In the genomic region with DNA sequence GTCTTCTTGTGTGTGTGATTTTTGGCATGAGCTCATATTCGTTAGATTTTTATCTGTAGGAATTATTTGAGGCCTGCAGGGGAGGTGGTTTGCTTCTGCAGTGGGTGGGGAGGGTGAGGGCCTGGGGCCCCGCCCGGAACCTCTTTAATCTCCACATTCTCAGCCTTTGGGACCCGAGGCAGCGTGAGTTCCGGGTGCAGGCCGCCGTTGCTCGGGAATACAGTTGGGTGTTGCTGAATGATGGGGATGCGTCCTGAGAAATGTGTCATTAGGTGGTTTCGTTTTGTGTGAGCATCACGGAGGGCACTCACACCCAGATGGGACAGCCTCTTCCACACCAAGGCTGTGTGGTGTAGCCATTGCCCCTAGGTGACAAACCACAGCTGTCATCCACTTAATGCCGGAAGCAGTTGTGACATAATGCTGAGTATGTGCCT, we compare ENCODE assay signal across 11 cellular contexts. TPM values are rescaled to one million over a fixed set of nuclear protein-coding genes. Genes with fewer than 3 reads are reported as not detected.
DNase-seq lines count a peak whose midpoint lies in the region; ATAC-seq and TF ChIP-seq lines count a peak whose summit lies in the region.
"Had no signal": no experiment of that assay in that cellular context is flagged by ENCODE, and none has a peak within 500 bp of the region (broad histone marks: within the 10 kb centered on the region; RNA-seq: fewer than 3 reads in every experiment).

No MANE protein-coding gene starts in this region.

- H3K4me3 Mint-ChIP-seq in activated T-cell treated with anti-CD3 and anti-CD28 coated beads, Interleukin-2, amount 50 U/mL, for 4 hours = peak overlapping the region; percentile 54
- H3K4me3 Mint-ChIP-seq in nephron = no peak overlapping the region

- ATAC-seq in activated T-cell treated with anti-CD3 and anti-CD28 coated beads, Interleukin-2, amount 50 U/mL, for 4 hours = peak; percentile 89 to 90

- peaks cover 15% of the 10 kb centered on the region for H3K36me3 Mint-ChIP-seq in activated T-cell treated with anti-CD3 and anti-CD28 coated beads, Interleukin-2, amount 50 U/mL, for 4 hours (ENCODE audit: insufficient read depth)
- H3K36me3 Mint-ChIP-seq in nephron (ENCODE audit: low read depth) = peaks cover 31% of the 10 kb centered on the region

- H3K27me3 Mint-ChIP-seq in activated T-cell treated with anti-CD3 and anti-CD28 coated beads, Interleukin-2, amount 50 U/mL, for 4 hours (ENCODE audit: low read depth) = no peaks in the 10 kb centered on the region
- peaks cover 3% of the 10 kb centered on the region for H3K27me3 Mint-ChIP-seq in nephron (ENCODE audit: low read depth)

- no peaks in the 10 kb centered on the region for H3K9me3 Mint-ChIP-seq in activated T-cell treated with anti-CD3 and anti-CD28 coated beads, Interleukin-2, amount 50 U/mL, for 4 hours
- H3K9me3 Mint-ChIP-seq in nephron = peaks cover 5% of the 10 kb centered on the region

- peak overlapping the region in 2 of 3 experiments; percentile 60 to 71 for H3K27ac Mint-ChIP-seq in nephron

- DNase-seq in CD1c-positive myeloid dendritic cell (ENCODE audit: extremely low spot score) (peak; percentile 17), NB4 (ENCODE audit: low read depth) (peak; percentile 88), HEK293T (ENCODE audit: extremely low spot score) (no peak), NCI-H748 (lab: John Stamatoyannopoulos, UW; ENCODE audit: unreplicated experiment) (no peak), UCSD-AML1 (lab: John Stamatoyannopoulos, UW; ENCODE audit: unreplicated experiment) (no peak), NCI-H82 (lab: John Stamatoyannopoulos, UW) (no peak)
- DNase-seq in activated T-cell treated with anti-CD3 and anti-CD28 coated beads, Interleukin-2, amount 50 U/mL, for 4 hours = peak; percentile 41

- no peak for TF ChIP-seq CTCF in NB4 (IDR thresholded peaks at IDR 0.05; ENCODE audit: low read depth, low read length)
- TF ChIP-seq CTCF in nephron (IDR thresholded peaks at IDR 0.05; ENCODE audit: unreplicated experiment in 3 of 3) = no peak

- CTCF ChIA-PET in HEK293T (lab: Yijun Ruan, JAX) = no interaction called here

- H3K4me3 ChIP-seq in NB4 (ENCODE audit: low read depth, low read length) = no peak overlapping the region
- H3K4me3 ChIP-seq: HAP-1 had no signal

- TF ChIP-seq POLR2A in NB4 (IDR thresholded peaks at IDR 0.05; ENCODE audit: extremely low read depth, insufficient read length) = no peak

- POLR2A ChIA-PET in HEK293T (lab: Yijun Ruan, JAX) = no interaction called here

- H3K4me1 Mint-ChIP-seq in activated T-cell treated with anti-CD3 and anti-CD28 coated beads, Interleukin-2, amount 50 U/mL, for 4 hours (ENCODE audit: low read depth) = peaks cover 30% of the 10 kb centered on the region
- peaks cover 29% of the 10 kb centered on the region for H3K4me1 Mint-ChIP-seq in nephron

TF ChIP-seq in HEK293T, 16 proteins besides CTCF, POLR2A, EP300 and RAD21:
- TF ChIP-seq CTBP1 (IDR thresholded peaks at IDR 0.05; ENCODE audit: borderline replicate concordance) (no peak), FOXM1 (IDR thresholded peaks at IDR 0.05; ENCODE audit: borderline replicate concordance) (no peak), LEF1 (IDR thresholded peaks at IDR 0.05; ENCODE audit: borderline replicate concordance) (no peak), L3MBTL2 (conservative IDR thresholded peaks at IDR 0.05) (no peak), SUZ12 (IDR thresholded peaks at IDR 0.05) (no peak), HDGF (IDR thresholded peaks at IDR 0.05; ENCODE audit: borderline replicate concordance) (no peak), ARNT (IDR thresholded peaks at IDR 0.05) (no peak), TARDBP (IDR thresholded peaks at IDR 0.05) (no peak), ZNF384 (IDR thresholded peaks at IDR 0.05) (no peak), BHLHE40 (IDR thresholded peaks at IDR 0.05; ENCODE audit: borderline replicate concordance) (no peak), ELF4 (IDR thresholded peaks at IDR 0.05) (no peak), SP1 (IDR thresholded peaks at IDR 0.05) (no peak), NFRKB (IDR thresholded peaks at IDR 0.05) (no peak), FOXK2 (IDR thresholded peaks at IDR 0.05) (no peak)
- TF ChIP-seq, protein P1, sequence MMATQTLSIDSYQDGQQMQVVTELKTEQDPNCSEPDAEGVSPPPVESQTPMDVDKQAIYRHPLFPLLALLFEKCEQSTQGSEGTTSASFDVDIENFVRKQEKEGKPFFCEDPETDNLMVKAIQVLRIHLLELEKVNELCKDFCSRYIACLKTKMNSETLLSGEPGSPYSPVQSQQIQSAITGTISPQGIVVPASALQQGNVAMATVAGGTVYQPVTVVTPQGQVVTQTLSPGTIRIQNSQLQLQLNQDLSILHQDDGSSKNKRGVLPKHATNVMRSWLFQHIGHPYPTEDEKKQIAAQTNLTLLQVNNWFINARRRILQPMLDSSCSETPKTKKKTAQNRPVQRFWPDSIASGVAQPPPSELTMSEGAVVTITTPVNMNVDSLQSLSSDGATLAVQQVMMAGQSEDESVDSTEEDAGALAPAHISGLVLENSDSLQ (IDR thresholded peaks at IDR 0.05) = no peak

RNA-seq across cellular contexts. Expression of a gene that starts 13.7 kb away (rescaled TPM):
- total RNA-seq in activated T-cell treated with anti-CD3 and anti-CD28 coated beads, Interleukin-2, amount 50 U/mL, for 4 hours = under 1 TPM in 2 of 3 donors, not detected in 1; 0.23 to 0.33 TPM
- total RNA-seq: bronchial epithelial cell, Daoy had no signal

RNA-seq across cellular contexts. Expression of a gene that starts 28.5 kb away (rescaled TPM):
- total RNA-seq in activated T-cell treated with anti-CD3 and anti-CD28 coated beads, Interleukin-2, amount 50 U/mL, for 4 hours = 10 to 100 TPM; 13.9 to 22.5 (median 18.7) TPM

RNA-seq across cellular contexts. Expression of a gene that starts 46.0 kb away (rescaled TPM):
- under 1 TPM in 1 of 3 donors, not detected in 2; 0.65 TPM for total RNA-seq in activated T-cell treated with anti-CD3 and anti-CD28 coated beads, Interleukin-2, amount 50 U/mL, for 4 hours
- total RNA-seq: bronchial epithelial cell, Daoy had no signal

Comparison
In these comparisons a context has a peak if more than half of its experiments do, and no peak if none do; other contexts are left out.
1. DNase-seq: peak in CD1c-positive myeloid dendritic cell (single experiment), NB4 (single experiment) and activated T-cell treated with anti-CD3 and anti-CD28 coated beads, Interleukin-2, amount 50 U/mL, for 4 hours (single experiment); none in HEK293T (single experiment), NCI-H748 (single experiment), UCSD-AML1 (single experiment) and NCI-H82 (single experiment).